Comparison of ENCODE assay signal across 19 cellular contexts in genomic region chr2:183232161-183232865, GRCh38.
"Had no signal": no experiment of that assay in that cellular context is flagged by ENCODE, and none has a peak within 500 bp of the region (broad histone marks: within the 10 kb centered on the region; RNA-seq: fewer than 3 reads in every experiment).

No MANE protein-coding gene starts in this region.

- DNase-seq: activated CD4-positive, alpha-beta T cell treated with anti-CD3 and anti-CD28 coated beads for 1 hour; activated CD4-positive, alpha-beta T cell treated with anti-CD3 and anti-CD28 coated beads, Interleukin-2, amount 50 U/mL, for 4 hours; activated gamma-delta T cell treated with Interleukin-2 at 50 U/mL for 16 hours; activated T-cell treated with anti-CD3 and anti-CD28 coated beads, Interleukin-2, amount 50 U/mL, for 72 hours; amygdala; body of pancreas; central memory CD4-positive, alpha-beta T cell; colonic mucosa; endodermal cell; foreskin keratinocyte; left ventricle myocardium inferior; occipital lobe; posterior cingulate gyrus; T-helper 17 cell; testis; upper lobe of left lung; WERI-Rb-1 had no signal

- H3K27me3 ChIP-seq: body of pancreas, colonic mucosa, foreskin keratinocyte, testis, upper lobe of left lung had no signal

- ATAC-seq: activated naive CD4-positive, alpha-beta T cell treated with anti-CD3 and anti-CD28 coated beads, Interleukin-2, amount 50 U/mL, for 72 hours; activated T-cell treated with anti-CD3 and anti-CD28 coated beads, Interleukin-2, amount 50 U/mL, for 72 hours; body of pancreas; foreskin keratinocyte; T-helper 17 cell had no signal

- H3K4me3 ChIP-seq: body of pancreas, colonic mucosa, left ventricle myocardium inferior, skin epidermis, testis, upper lobe of left lung had no signal

- H3K9me3 ChIP-seq: body of pancreas, colonic mucosa, left ventricle myocardium inferior, testis, upper lobe of left lung had no signal

- H3K27ac ChIP-seq: body of pancreas, colonic mucosa, foreskin keratinocyte, left ventricle myocardium inferior, skin epidermis, testis, upper lobe of left lung, WERI-Rb-1 had no signal

- H3K4me1 ChIP-seq: body of pancreas, colonic mucosa, foreskin keratinocyte, testis, upper lobe of left lung had no signal

- H3K36me3 ChIP-seq: colonic mucosa, left ventricle myocardium inferior, upper lobe of left lung, WERI-Rb-1 had no signal
